In the genomic region with DNA sequence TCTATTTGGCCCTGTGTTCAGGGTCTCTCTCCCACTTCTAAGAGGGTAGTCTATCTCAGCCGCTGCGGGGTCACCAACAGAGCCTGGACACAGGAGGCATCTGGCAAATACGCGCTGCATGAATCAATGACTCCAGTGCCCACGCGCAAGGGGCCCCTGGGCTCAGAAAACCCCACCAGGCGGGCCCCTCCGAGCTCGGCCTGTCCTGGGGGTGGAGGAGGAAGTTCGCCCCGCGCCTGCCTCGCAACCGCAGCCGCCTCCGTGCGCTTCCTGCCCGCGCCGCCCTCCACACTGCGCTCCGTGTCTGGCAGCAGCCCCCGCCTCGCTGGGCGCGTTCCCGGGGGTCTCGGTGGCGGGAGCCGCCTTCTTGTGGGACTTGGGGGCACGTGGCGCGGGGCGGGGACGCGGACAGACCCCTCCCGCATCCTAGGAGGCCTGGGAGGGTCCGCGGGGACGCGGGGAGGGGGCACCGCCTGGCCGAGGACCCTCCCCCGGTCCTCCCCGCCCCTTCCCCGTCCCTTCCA, we compare ENCODE assay signal across 8 cellular contexts. TPM values are rescaled to one million over a fixed set of nuclear protein-coding genes. Genes with fewer than 3 reads are reported as not detected.
DNase-seq lines count a peak whose midpoint lies in the region; ATAC-seq and TF ChIP-seq lines count a peak whose summit lies in the region.

No MANE protein-coding gene starts in this region.

- 9% methylated on average over 25 of the region's 46 CpGs for WGBS in esophagus muscularis mucosa

- H4K20me1 ChIP-seq in Karpas-422 (ENCODE audit: insufficient read depth, low read depth, low read length), result peaks cover 41% of the 10 kb centered on the region

- intact Hi-C loops in esophagus muscularis mucosa (cut with DNase I), result no loop called here

- no peak for DNase-seq in Karpas-422
- peak; percentile 69 for DNase-seq in activated CD8-positive, alpha-beta memory T cell treated with anti-CD3 and anti-CD28 coated beads, Interleukin-2, amount 50 U/mL, for 4 hours
- no peak for DNase-seq in esophagus muscularis mucosa (ENCODE audit: extremely low spot score)
- no peak for DNase-seq in DMS153 (lab: John Stamatoyannopoulos, UW)
- no peak for DNase-seq in hepatic stellate cell (ENCODE audit: low spot score)
- no peak for DNase-seq in LoVo (ENCODE audit: low spot score)

- no peaks in the 10 kb centered on the region for H3K9me2 ChIP-seq in Karpas-422 (replicated peaks; ENCODE audit: insufficient read depth, low read length)

- H3K9ac ChIP-seq in Karpas-422 (ENCODE audit: low read length) (peak overlapping the region; percentile 49; the same call in 1 of the 2 replicates), parathyroid adenoma (no peak overlapping the region)

- no peak for TF ChIP-seq EP300 in esophagus muscularis mucosa (IDR thresholded peaks at IDR 0.05)

- no peak for TF ChIP-seq POLR2A in esophagus muscularis mucosa (IDR thresholded peaks at IDR 0.05; ENCODE audit: low read depth)

- H2AFZ ChIP-seq in Karpas-422 (ENCODE audit: low read length) (no peak overlapping the region), parathyroid adenoma (peak overlapping the region; percentile 98)

- H3K27ac ChIP-seq in Karpas-422 (ENCODE audit: low read length) (no peak overlapping the region), esophagus muscularis mucosa (replicated peaks in 1 of 4) (peak overlapping the region; percentile 78 to 84 (median 82)), parathyroid adenoma (no peak overlapping the region)

- peaks cover 22% of the 10 kb centered on the region for H3K79me2 ChIP-seq in Karpas-422 (ENCODE audit: low read length)
- H3K79me2 ChIP-seq in parathyroid adenoma, result peaks cover 32% of the 10 kb centered on the region

- peaks cover 22% of the 10 kb centered on the region for H3K4me1 ChIP-seq in Karpas-422 (ENCODE audit: low read length)
- H3K4me1 ChIP-seq in esophagus muscularis mucosa, result peaks cover 34 to 54% (median 47%) of the 10 kb centered on the region in 4 donors
- peaks cover 11% of the 10 kb centered on the region for H3K4me1 ChIP-seq in parathyroid adenoma

- H3K4me3 ChIP-seq in Karpas-422 (ENCODE audit: low read length), result peak overlapping the region; percentile 51; the same call in 1 of the 2 replicates
- peak overlapping the region; percentile 87 to 95 (median 91) for H3K4me3 ChIP-seq in esophagus muscularis mucosa
- peak overlapping the region; percentile 49 for H3K4me3 ChIP-seq in parathyroid adenoma (ENCODE audit: low read depth, low read length)

- no peaks in the 10 kb centered on the region for H3K27me3 ChIP-seq in Karpas-422 (ENCODE audit: low read length)
- no peaks in the 10 kb centered on the region for H3K27me3 ChIP-seq in esophagus muscularis mucosa
- no peaks in the 10 kb centered on the region for H3K27me3 ChIP-seq in parathyroid adenoma (ENCODE audit: control insufficient read depth, insufficient read depth, low read length)

- peak; percentile 32 for ATAC-seq in GM19455 (IDR thresholded peaks at IDR 0.05; ENCODE audit: unreplicated experiment)

- TF ChIP-seq CTCF in esophagus muscularis mucosa (IDR thresholded peaks at IDR 0.05) (no peak), parathyroid adenoma (IDR thresholded peaks at IDR 0.05) (no peak)

- H3K36me3 ChIP-seq in Karpas-422 (ENCODE audit: insufficient read depth, low read length) (no peaks in the 10 kb centered on the region), esophagus muscularis mucosa (peaks cover 0 to 8% (median 0%) of the 10 kb centered on the region in 4 donors), parathyroid adenoma (ENCODE audit: control insufficient read depth, insufficient read depth, low read length) (no peaks in the 10 kb centered on the region)

- peak overlapping the region; percentile 63 for H3K4me2 ChIP-seq in Karpas-422 (ENCODE audit: low read depth, low read length, poor library complexity, severe bottlenecking)
- peak overlapping the region; percentile 56 for H3K4me2 ChIP-seq in parathyroid adenoma (ENCODE audit: low read length)

- H3K9me3 ChIP-seq in Karpas-422 (ENCODE audit: low read length) (no peaks in the 10 kb centered on the region), esophagus muscularis mucosa (no peaks in the 10 kb centered on the region), parathyroid adenoma (ENCODE audit: control insufficient read depth, low read length) (no peaks in the 10 kb centered on the region)

RNA-seq across cellular contexts. Expression of a gene that starts 0.8 kb away (rescaled TPM):
- 4.0 and 4.1 TPM in 2 replicates for total RNA-seq in Karpas-422 (2014; rRNA removed; shearing (Covaris generic); ENCODE audit: low replicate concordance)
- total RNA-seq in esophagus muscularis mucosa, result 10 to 100 TPM; 14.4 to 28.1 (median 18.5) TPM

Comparison
In these comparisons a context has a peak if more than half of its experiments do, and no peak if none do; other contexts are left out.
1. H3K27ac ChIP-seq: peak in esophagus muscularis mucosa (4 of 4); none in Karpas-422 (single experiment) and parathyroid adenoma (single experiment).
2. Peak in every context shown above with its lines, with median percentiles within 50 percentile points of each other: H3K4me3 ChIP-seq.